ENCODE assay signal across 8 cellular contexts in genomic region chr9:62802719-62803079, GRCh38.
A peak's percentile ranks its signal among the peaks of the same experiment; 100 is the strongest.
DNase-seq lines count a peak whose midpoint lies in the region; ATAC-seq and TF ChIP-seq lines count a peak whose summit lies in the region.
"Not testable (repeated sequence)": the region's sequence is repeated elsewhere in the genome, so short reads cannot be mapped to it uniquely, and the experiment has no call there.

No MANE protein-coding gene starts in this region.

- peak overlapping the region; percentile 19 for H3K4me3 ChIP-seq in CD4-positive, CD25-positive, alpha-beta regulatory T cell (ENCODE audit: low read depth, low read length)
- peak overlapping the region; percentile 21 for H3K4me3 ChIP-seq in SJCRH30
- peak overlapping the region; percentile 66 for H3K4me3 ChIP-seq in iPS-11a (ENCODE audit: low read depth, low read length)
- peak overlapping the region; percentile 42 to 54 (median 48) for H3K4me3 ChIP-seq in stomach

- H3K27ac ChIP-seq in CD4-positive, CD25-positive, alpha-beta regulatory T cell (ENCODE audit: insufficient read depth, low read length, poor library complexity, severe bottlenecking): peak overlapping the region; percentile 55
- H3K27ac ChIP-seq in SJCRH30: not testable (repeated sequence)
- H3K27ac ChIP-seq in stomach: peak overlapping the region in 4 of 5 donors; percentile 71 to 80 (median 78)

- not testable (repeated sequence) for ATAC-seq in CD4-positive, CD25-positive, alpha-beta regulatory T cell (ENCODE audit: low read depth in 2 of 2); effector memory CD8-positive, alpha-beta T cell (replicated peaks)

- not testable (repeated sequence) for H3K36me3 Mint-ChIP-seq in CD4-positive, CD25-positive, alpha-beta regulatory T cell; activated naive CD8-positive, alpha-beta T cell
- H3K36me3 Mint-ChIP-seq in HFFc6 (ENCODE audit: low read depth) (peaks cover 19% of the 10 kb centered on the region), neural crest cell (ENCODE audit: low read depth) (peaks cover 25% of the 10 kb centered on the region)
- H3K36me3 Mint-ChIP-seq in effector memory CD8-positive, alpha-beta T cell (ENCODE audit: insufficient read depth): peaks cover 29% of the 10 kb centered on the region

- peaks cover 19% of the 10 kb centered on the region for H3K27me3 ChIP-seq in CD4-positive, CD25-positive, alpha-beta regulatory T cell (ENCODE audit: control insufficient read depth, insufficient read depth, low read length)
- not testable (repeated sequence) for H3K27me3 ChIP-seq in SJCRH30
- peaks cover 36 to 75% (median 46%) of the 10 kb centered on the region in 3 donors for H3K27me3 ChIP-seq in stomach

- DNase-seq in CD4-positive, CD25-positive, alpha-beta regulatory T cell; HFFc6; SJCRH30; effector memory CD8-positive, alpha-beta T cell; neural crest cell (ENCODE audit: low read depth, low spot score); stomach: not testable (repeated sequence)

- not testable (repeated sequence) for H3K27ac Mint-ChIP-seq in CD4-positive, CD25-positive, alpha-beta regulatory T cell; activated naive CD8-positive, alpha-beta T cell; neural crest cell (ENCODE audit: unreplicated experiment)
- peak overlapping the region; percentile 93 for H3K27ac Mint-ChIP-seq in HFFc6
- peak overlapping the region; percentile 12 to 91 for H3K27ac Mint-ChIP-seq in effector memory CD8-positive, alpha-beta T cell

- TF ChIP-seq EP300 in stomach (IDR thresholded peaks at IDR 0.05): not testable (repeated sequence)

- not testable (repeated sequence) for TF ChIP-seq POLR2A in stomach (IDR thresholded peaks at IDR 0.05)

- 9 to 20% (median 15%) methylated on average over 9 of the region's 9 CpGs for WGBS in stomach, 5 donors

- not testable (repeated sequence) for H3K36me3 ChIP-seq in CD4-positive, CD25-positive, alpha-beta regulatory T cell (ENCODE audit: control insufficient read depth, insufficient read depth, low read length); SJCRH30; stomach

- H3K9me3 Mint-ChIP-seq in CD4-positive, CD25-positive, alpha-beta regulatory T cell: peaks cover 0 to 16% (median 3%) of the 10 kb centered on the region in 7 donors
- H3K9me3 Mint-ChIP-seq in HFFc6: peaks cover 11% of the 10 kb centered on the region
- H3K9me3 Mint-ChIP-seq in activated naive CD8-positive, alpha-beta T cell (ENCODE audit: low read depth); effector memory CD8-positive, alpha-beta T cell; neural crest cell: not testable (repeated sequence)

- not testable (repeated sequence) for H3K9me3 ChIP-seq in CD4-positive, CD25-positive, alpha-beta regulatory T cell (ENCODE audit: control insufficient read depth in 2 of 2, low read length in 2 of 2)
- H3K9me3 ChIP-seq in SJCRH30 (replicated peaks): peaks cover 11% of the 10 kb centered on the region
- H3K9me3 ChIP-seq in stomach: peaks cover 0 to 25% (median 6%) of the 10 kb centered on the region in 4 donors

- peaks cover 8 to 39% (median 28%) of the 10 kb centered on the region in 4 donors for H3K4me1 Mint-ChIP-seq in CD4-positive, CD25-positive, alpha-beta regulatory T cell
- H3K4me1 Mint-ChIP-seq in HFFc6 (ENCODE audit: low read depth) (peaks cover 36% of the 10 kb centered on the region), neural crest cell (peaks cover 26% of the 10 kb centered on the region)
- peaks cover 35% of the 10 kb centered on the region for H3K4me1 Mint-ChIP-seq in activated naive CD8-positive, alpha-beta T cell (ENCODE audit: low read depth)
- H3K4me1 Mint-ChIP-seq in effector memory CD8-positive, alpha-beta T cell (ENCODE audit: low read depth in 2 of 2): peaks cover 25 to 28% of the 10 kb centered on the region in 2 donors

- H3K27me3 Mint-ChIP-seq in CD4-positive, CD25-positive, alpha-beta regulatory T cell: peaks cover 63% of the 10 kb centered on the region
- H3K27me3 Mint-ChIP-seq in HFFc6 (ENCODE audit: insufficient read depth): peaks cover 14% of the 10 kb centered on the region
- H3K27me3 Mint-ChIP-seq in activated naive CD8-positive, alpha-beta T cell: peaks cover 40% of the 10 kb centered on the region
- H3K27me3 Mint-ChIP-seq in effector memory CD8-positive, alpha-beta T cell: peaks cover 16 to 42% of the 10 kb centered on the region in 2 donors
- peaks cover 76% of the 10 kb centered on the region for H3K27me3 Mint-ChIP-seq in neural crest cell (ENCODE audit: low read depth)

- not testable (repeated sequence) for TF ChIP-seq CTCF in HFFc6 (IDR thresholded peaks at IDR 0.05); neural crest cell (conservative IDR thresholded peaks at IDR 0.05); stomach (IDR thresholded peaks at IDR 0.05)

- H3K4me3 Mint-ChIP-seq in CD4-positive, CD25-positive, alpha-beta regulatory T cell: peak overlapping the region; percentile 67 to 83 (median 74)
- H3K4me3 Mint-ChIP-seq in HFFc6 (peak overlapping the region; percentile 85), neural crest cell (peak overlapping the region; percentile 83)
- H3K4me3 Mint-ChIP-seq in activated naive CD8-positive, alpha-beta T cell: peak overlapping the region; percentile 81
- peak overlapping the region; percentile 57 to 74 for H3K4me3 Mint-ChIP-seq in effector memory CD8-positive, alpha-beta T cell

- intact Hi-C loops in stomach (cut with DNase I; ENCODE audit: low total_unique reads): not testable (repeated sequence)

- peaks cover 38% of the 10 kb centered on the region for H3K4me1 ChIP-seq in CD4-positive, CD25-positive, alpha-beta regulatory T cell (ENCODE audit: control insufficient read depth, insufficient read depth, low read length, poor library complexity, severe bottlenecking)
- H3K4me1 ChIP-seq in SJCRH30: not testable (repeated sequence)
- peaks cover 26 to 46% (median 38%) of the 10 kb centered on the region in 4 donors for H3K4me1 ChIP-seq in stomach
